8 cellular contexts compared by ENCODE assay signal in the genomic region with DNA sequence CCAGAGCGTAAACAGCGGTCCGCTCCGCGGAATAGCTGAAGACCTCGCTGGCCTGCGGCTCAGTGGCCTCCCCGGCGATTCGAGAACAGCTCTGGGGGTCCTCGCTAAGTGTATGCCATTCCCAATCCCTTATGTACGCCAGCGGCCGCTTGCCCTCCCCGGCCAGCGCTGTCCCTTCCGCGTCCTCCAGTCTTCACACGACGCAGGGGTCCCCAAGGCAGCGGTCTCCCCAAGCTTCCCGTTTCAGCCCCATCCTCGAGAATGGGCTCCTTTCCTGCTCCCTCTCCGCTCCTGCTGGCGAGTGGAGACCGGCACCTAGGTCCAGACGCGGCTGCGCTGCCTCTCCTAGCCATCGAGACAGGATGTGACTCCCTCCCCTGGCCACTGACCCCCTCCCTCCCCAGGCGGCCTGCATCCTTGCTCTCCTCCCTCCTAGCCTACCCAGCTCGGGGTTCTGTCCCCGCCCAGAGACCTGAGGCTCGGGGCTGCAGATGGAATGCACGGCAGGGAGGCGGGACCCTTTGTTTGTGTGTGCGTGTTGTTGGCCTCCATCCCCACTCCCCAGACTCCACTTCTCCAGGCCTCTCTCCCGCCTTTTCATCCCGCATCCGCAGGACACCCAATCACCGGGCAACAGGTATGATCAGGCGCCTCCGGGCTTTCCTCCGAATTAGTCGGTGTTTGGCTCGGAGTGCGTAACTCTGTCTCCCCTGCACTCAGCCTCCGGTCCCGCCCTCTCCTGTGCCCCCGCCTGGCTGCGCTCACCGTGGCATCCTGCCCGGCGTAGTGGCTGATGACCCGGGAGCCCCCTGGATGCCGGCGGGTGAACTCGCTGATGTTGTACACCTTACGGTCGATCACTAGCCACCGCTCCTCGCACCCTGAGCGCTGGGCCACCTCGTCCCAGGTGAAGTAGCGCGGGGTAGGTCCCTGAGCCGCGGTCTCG. TPM values are rescaled to one million over a fixed set of nuclear protein-coding genes. Genes with fewer than 3 reads are reported as not detected.
DNase-seq lines count a peak whose midpoint lies in the region; ATAC-seq and TF ChIP-seq lines count a peak whose summit lies in the region.

No MANE protein-coding gene starts in this region.

- peaks cover 8% of the 10 kb centered on the region for H3K4me1 ChIP-seq in rectal smooth muscle tissue (ENCODE audit: control insufficient read depth, insufficient read depth, low read length)

- in situ Hi-C loops in astrocyte of the cerebellum (cut with HindIII; ENCODE audit: low sequenced_read_pairs): loop anchor here (10.0 kb wide), 2 partner anchors 109 to 289 kb away; no protein-coding TSS in a partner anchor

- H3K9ac ChIP-seq in rectal smooth muscle tissue (ENCODE audit: low read length): peak overlapping the region; percentile 76

- peak overlapping the region; percentile 88 for H3K27ac ChIP-seq in rectal smooth muscle tissue (ENCODE audit: low read depth, low read length)

- H3K36me3 ChIP-seq in rectal smooth muscle tissue (ENCODE audit: control insufficient read depth, insufficient read depth, low read length): peaks cover 3% of the 10 kb centered on the region

- DNase-seq in Daoy (ENCODE audit: low read depth) (peak; percentile 83), Kasumi-1 (lab: John Stamatoyannopoulos, UW) (peak; percentile 27 to 49), SW480 (ENCODE audit: low spot score) (peak; percentile 79), astrocyte of the cerebellum (ENCODE audit: low read depth) (no peak), hepatic stellate cell (ENCODE audit: low spot score) (peak; percentile 84)

- H3K27me3 ChIP-seq in rectal smooth muscle tissue (ENCODE audit: control insufficient read depth, insufficient read depth, low read length): no peaks in the 10 kb centered on the region

- no peak for TF ChIP-seq CTCF in astrocyte of the cerebellum (IDR thresholded peaks at IDR 0.05; ENCODE audit: low read depth, low read length, missing control alignments)

- peak overlapping the region; percentile 72 for H3K4me3 ChIP-seq in astrocyte of the cerebellum (ENCODE audit: low read depth, low read length)
- peak overlapping the region; percentile 94 for H3K4me3 ChIP-seq in rectal smooth muscle tissue (ENCODE audit: low read length)

- ATAC-seq in GM21576 (IDR thresholded peaks at IDR 0.05; ENCODE audit: unreplicated experiment): peak; percentile 27
- ATAC-seq in HG03520 (IDR thresholded peaks at IDR 0.05; ENCODE audit: unreplicated experiment): no peak

RNA-seq across cellular contexts. Expression of a gene that starts 0.7 kb away (rescaled TPM):
- total RNA-seq in Daoy (2014; rRNA removed; shearing (Covaris generic)): 30.0 and 35.9 TPM in 2 replicates

RNA-seq across cellular contexts. Expression of a gene that starts 12.0 kb away (rescaled TPM):
- 21.3 and 33.8 TPM in 2 replicates for total RNA-seq in Daoy (2014; rRNA removed; shearing (Covaris generic))

RNA-seq across cellular contexts. Expression of a gene that starts 23.4 kb away (rescaled TPM):
- 145 and 148 TPM in 2 replicates for total RNA-seq in Daoy (2014; rRNA removed; shearing (Covaris generic))

RNA-seq across cellular contexts. Expression of a gene that starts 23.7 kb away (rescaled TPM):
- 61.1 and 70.8 TPM in 2 replicates for total RNA-seq in Daoy (2014; rRNA removed; shearing (Covaris generic))
